Comparison of ENCODE assay signal across 17 cellular contexts in the genomic region with DNA sequence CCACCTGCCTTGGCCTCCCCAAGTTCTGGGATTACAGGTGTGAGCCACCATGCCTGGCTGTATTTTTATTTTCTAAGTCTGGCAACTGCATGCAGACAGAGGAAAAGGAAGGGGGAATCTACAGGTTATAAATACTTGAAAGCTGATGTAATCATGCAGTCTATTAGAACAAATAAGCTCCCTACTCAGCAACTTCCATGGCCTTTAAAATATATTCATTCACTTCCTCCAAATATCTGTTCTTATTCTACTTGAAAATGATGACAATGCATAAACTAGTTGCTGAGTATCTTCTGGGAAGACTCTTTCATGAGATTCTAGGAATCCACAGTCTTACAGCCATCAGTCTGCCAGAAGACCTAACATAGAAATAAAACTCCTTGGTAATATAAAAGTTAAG.
DNase-seq lines count a peak whose midpoint lies in the region; ATAC-seq, FAIRE-seq and TF ChIP-seq lines count a peak whose summit lies in the region.
"Had no signal": no experiment of that assay in that cellular context is flagged by ENCODE, and none has a peak within 500 bp of the region (broad histone marks: within the 10 kb centered on the region; RNA-seq: fewer than 3 reads in every experiment).

No MANE protein-coding gene starts in this region.

- no TSS peak for BruUV-seq in HepG2 (replicated peaks; lab: Mats Ljungman, UMichigan)

- H4K91ac ChIP-seq in H1 (replicated peaks; ENCODE audit: insufficient read length, low read length), result no peak overlapping the region

- H2AK5ac ChIP-seq in H1 (ENCODE audit: low read depth, low read length), result no peak overlapping the region

- DNase-seq in DMS53 (lab: John Stamatoyannopoulos, UW) (peak; percentile 1), DMS53 treated with DMSO at 0.1 percent for 48 hours (lab: John Stamatoyannopoulos, UW; ENCODE audit: unreplicated experiment) (no peak), H1 (ENCODE audit: low read depth in 1 of 2, low spot score in 2 of 2) (no peak), HepG2 (ENCODE audit: low spot score) (no peak), cerebellar nuclear complex (lab: John Stamatoyannopoulos, UW) (no peak), GM03348 (ENCODE audit: low spot score) (no peak)
- no peak for DNase-seq in activated CD8-positive, alpha-beta memory T cell treated with anti-CD3 and anti-CD28 coated beads, Interleukin-2, amount 50 U/mL, for 4 hours
- DNase-seq: C1 segment of cervical spinal cord, COR-L47, DMS153, GDM1, Karpas-422, NCI-H187 treated with DMSO at 0.1 percent for 48 hours, NCI-H510A, SHP77 treated with DMSO at 0.1 percent for 48 hours had no signal

- H2BK20ac ChIP-seq in H1 (ENCODE audit: low read length), result no peak overlapping the region

- ATAC-seq in HepG2 (no peak), HG03175 (IDR thresholded peaks at IDR 0.05; ENCODE audit: unreplicated experiment) (no peak)

- H3K4me1 ChIP-seq in H1 (replicated peaks in 1 of 4; ENCODE audit: control insufficient read depth in 3 of 4, insufficient read depth in 4 of 4, low read length in 3 of 4) (no peaks in the 10 kb centered on the region), HepG2 (ENCODE audit: insufficient read depth, low read length) (no peaks in the 10 kb centered on the region)

- H3K18ac ChIP-seq in H1 (ENCODE audit: extremely low read depth, low read length), result no peak overlapping the region

- no peaks in the 10 kb centered on the region for H4K20me1 ChIP-seq in H1 (replicated peaks in 1 of 2; ENCODE audit: control insufficient read depth in 1 of 2, insufficient read depth in 2 of 2, low read length in 2 of 2)
- H4K20me1 ChIP-seq in HepG2 (ENCODE audit: insufficient read depth, low read length), result no peaks in the 10 kb centered on the region

- H3K79me1 ChIP-seq in H1 (ENCODE audit: low read depth, low read length), result no peaks in the 10 kb centered on the region

- H3K79me2 ChIP-seq in H1 (ENCODE audit: control insufficient read depth in 1 of 2, insufficient read depth in 2 of 2, low read length in 2 of 2) (no peaks in the 10 kb centered on the region), HepG2 (ENCODE audit: insufficient read depth, low read length) (no peaks in the 10 kb centered on the region)

- no peak for TF ChIP-seq EP300 in H1 (IDR thresholded peaks at IDR 0.05; ENCODE audit: borderline replicate concordance in 1 of 2, low read depth in 2 of 2, low read length in 2 of 2)
- no peak for TF ChIP-seq EP300 in HepG2 (IDR thresholded peaks at IDR 0.05; ENCODE audit: low read depth in 2 of 2, low read length in 2 of 2)
- TF ChIP-seq EP300 in HepG2 (CRISPR knock-in tag; IDR thresholded peaks at IDR 0.05; ENCODE audit: borderline replicate concordance), result no peak

- no peaks in the 10 kb centered on the region for H3K36me3 ChIP-seq in H1 (ENCODE audit: control insufficient read depth in 2 of 4, insufficient read depth in 4 of 4, low read length in 3 of 4)
- H3K36me3 ChIP-seq in HepG2 (replicated peaks in 1 of 2; ENCODE audit: control insufficient read depth in 1 of 2, insufficient read depth in 2 of 2, low read length in 2 of 2), result no peaks in the 10 kb centered on the region

- H4K8ac ChIP-seq in H1 (ENCODE audit: extremely low read depth, insufficient read depth, low read length), result no peak overlapping the region

- FAIRE-seq in H1 (lab: Jason Lieb, UNC) (no peak), HepG2 (lab: Jason Lieb, UNC) (no peak)

- H3K4ac ChIP-seq in H1 (replicated peaks; ENCODE audit: insufficient read length, low read depth, low read length), result no peak overlapping the region

- H3K56ac ChIP-seq in H1 (replicated peaks; ENCODE audit: insufficient read length, low read depth, low read length), result no peak overlapping the region

- H2AFZ ChIP-seq in H1 (ENCODE audit: low read length), result no peak overlapping the region
- no peak overlapping the region for H2AFZ ChIP-seq in HepG2 (ENCODE audit: low read length)

- no peak overlapping the region for H3K14ac ChIP-seq in H1 (ENCODE audit: insufficient read length)

- H3K27ac ChIP-seq in H1 (ENCODE audit: low read depth, low read length), result no peak overlapping the region
- no peak overlapping the region for H3K27ac ChIP-seq in HepG2 (ENCODE audit: extremely low read length, insufficient read depth, low read length)
- H3K27ac ChIP-seq: 22Rv1 had no signal

- intact Hi-C loops in HepG2 (cut with micrococcal nuclease; ENCODE audit: unreplicated experiment), result no loop called here

- no peak overlapping the region for H3K4me2 ChIP-seq in H1 (ENCODE audit: insufficient read depth in 1 of 2, low read depth in 2 of 2, low read length in 2 of 2)
- no peak overlapping the region for H3K4me2 ChIP-seq in HepG2 (ENCODE audit: low read depth, low read length)

- H4K5ac ChIP-seq in H1 (ENCODE audit: insufficient read length, low read depth, low read length), result no peak overlapping the region

- H3K27me3 ChIP-seq in H1 (replicated peaks in 1 of 4; ENCODE audit: control insufficient read depth in 3 of 4, extremely low read depth in 1 of 4, insufficient read depth in 3 of 4, low read length in 3 of 4) (no peaks in the 10 kb centered on the region), HepG2 (ENCODE audit: control insufficient read depth in 1 of 2, insufficient read depth in 2 of 2, low read length in 2 of 2) (no peaks in the 10 kb centered on the region)

- H2BK15ac ChIP-seq in H1 (ENCODE audit: low read length), result no peak overlapping the region

- no peak overlapping the region for H2BK120ac ChIP-seq in H1 (replicated peaks; ENCODE audit: low read depth, low read length)

- H3K4me3 ChIP-seq in H1 (ENCODE audit: extremely low read depth in 1 of 4, insufficient read depth in 2 of 4, low read depth in 3 of 4, low read length in 4 of 4), result no peak overlapping the region
- no peak overlapping the region for H3K4me3 ChIP-seq in HepG2 (replicated peaks in 1 of 3; ENCODE audit: insufficient read depth in 1 of 3, low read depth in 2 of 3, low read length in 3 of 3)

- H3K23ac ChIP-seq in H1 (ENCODE audit: insufficient read length), result no peak overlapping the region

- no peaks in the 10 kb centered on the region for H3K9me3 ChIP-seq in H1 (ENCODE audit: insufficient read depth in 2 of 2, low read depth in 1 of 2, low read length in 1 of 2)
- H3K9me3 ChIP-seq in HepG2 (ENCODE audit: low read length), result no peaks in the 10 kb centered on the region

- H3K9ac ChIP-seq in H1 (replicated peaks in 1 of 4; ENCODE audit: extremely low read depth in 1 of 4, low read depth in 3 of 4, low read length in 3 of 4) (no peak overlapping the region), HepG2 (ENCODE audit: insufficient read depth, low read depth, low read length) (no peak overlapping the region)

- in situ Hi-C loops in HepG2 (cut with HindIII; ENCODE audit: extremely low pct_ligation_motif_present, low pct_unique_long_range_greater_than_20kb), result no loop called here

- CTCF ChIA-PET in H1 (lab: Charles Lee; ENCODE audit: partially characterized antibody) (interaction anchor here (1.0 to 1.7 kb wide), 2 partner anchors 145 to 220 kb away, joined by 3 read pairs; no protein-coding TSS in a partner anchor), HepG2 (lab: Yijun Ruan, JAX; ENCODE audit: low intra/inter-chr PET ratio, low total read pairs) (no interaction called here)

- TF ChIP-seq POLR2A in H1 (IDR thresholded peaks at IDR 0.05; ENCODE audit: control extremely low read depth in 1 of 2, low read depth in 2 of 2, low read length in 2 of 2), result no peak
- TF ChIP-seq POLR2A in HepG2 (IDR thresholded peaks at IDR 0.05; ENCODE audit: insufficient read depth in 1 of 2, low read depth in 2 of 2, low read length in 2 of 2), result no peak

- POLR2A ChIA-PET in H1 (lab: Charles Lee; ENCODE audit: partially characterized antibody) (no interaction called here), HepG2 (lab: Yijun Ruan, JAX) (no interaction called here)

- H2BK12ac ChIP-seq in H1 (ENCODE audit: low read depth, low read length), result no peak overlapping the region

- H2BK5ac ChIP-seq in H1 (ENCODE audit: low read depth, low read length), result no peak overlapping the region

- TF ChIP-seq CTCF in H1 (IDR thresholded peaks at IDR 0.05; ENCODE audit: control extremely low read depth in 1 of 3, insufficient read depth in 1 of 3, low read depth in 1 of 3, low read length in 3 of 3) (no peak), HepG2 (CRISPR knock-in tag; IDR thresholded peaks at IDR 0.05) (no peak)

- H3K23me2 ChIP-seq in H1 (ENCODE audit: low read depth, low read length), result no peaks in the 10 kb centered on the region

- no peak for TF ChIP-seq RAD21 in H1 (IDR thresholded peaks at IDR 0.05 in 1 of 2, conservative IDR thresholded peaks at IDR 0.05 in 1 of 2; ENCODE audit: low read depth in 2 of 2, low read length in 2 of 2)
- TF ChIP-seq RAD21 in HepG2 (CRISPR knock-in tag; IDR thresholded peaks at IDR 0.05), result no peak

TF ChIP-seq in H1, 55 proteins besides CTCF, POLR2A, EP300 and RAD21:
- TF ChIP-seq MAFK (IDR thresholded peaks at IDR 0.05; ENCODE audit: low read depth, low read length), result peak; percentile 63; the same call in 1 of the 2 replicates
- TF ChIP-seq KDM5A (IDR thresholded peaks at IDR 0.05; ENCODE audit: low read length), result no peak

TF ChIP-seq in HepG2, 621 proteins besides CTCF, POLR2A, EP300 and RAD21:
- peak; percentile 95 for TF ChIP-seq MAFF (IDR thresholded peaks at IDR 0.05; ENCODE audit: low read depth, low read length)
- peak; percentile 94 to 97 for TF ChIP-seq MAFK (conservative IDR thresholded peaks at IDR 0.05 in 1 of 2, IDR thresholded peaks at IDR 0.05 in 1 of 2; ENCODE audit: low read length in 2 of 2)
- TF ChIP-seq TSC22D2 (CRISPR knock-in tag; IDR thresholded peaks at IDR 0.05; ENCODE audit: borderline replicate concordance), result no peak
